Comparison of ENCODE assay signal across 20 cellular contexts in the genomic region with DNA sequence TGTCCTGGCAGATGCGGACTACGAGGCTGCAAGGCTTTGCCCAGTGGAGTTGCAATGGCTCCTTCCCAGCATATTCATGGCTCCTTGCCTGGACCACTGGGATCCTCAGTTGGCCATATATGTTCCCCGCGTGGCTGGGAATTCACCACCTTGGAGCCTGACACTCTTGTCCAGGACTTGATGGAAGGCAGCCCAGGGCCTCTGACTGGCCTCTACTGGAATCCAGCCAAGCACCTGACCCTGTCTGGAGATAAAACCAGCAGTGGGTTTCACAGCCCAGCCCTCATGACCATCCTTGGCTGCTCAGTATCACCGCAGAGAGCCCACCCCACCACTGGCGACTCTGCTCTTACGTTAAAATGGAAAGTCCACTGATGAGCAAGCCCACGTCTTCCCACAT.
"Had no signal": no experiment of that assay in that cellular context is flagged by ENCODE, and none has a peak within 500 bp of the region (broad histone marks: within the 10 kb centered on the region; RNA-seq: fewer than 3 reads in every experiment).

No MANE protein-coding gene starts in this region.

- ATAC-seq: activated CD8-positive, alpha-beta T cell treated with anti-CD3 and anti-CD28 coated beads, Interleukin-2, amount 10 ng/mL, durations not matched to agents 7 days and 5 days; activated T-cell treated with anti-CD3 and anti-CD28 coated beads, Interleukin-2, amount 50 U/mL, for 72 hours; natural killer cell treated with Interleukin-12 subunit alpha and Interleukin-12 subunit beta and Interleukin-15 and Interleukin-18, amount 100 ng/mL, for 72 hours had no signal

- H3K4me1 ChIP-seq: left lung, prostate gland, thyroid gland had no signal

- H3K9me3 ChIP-seq: left lung, prostate gland, sigmoid colon, thyroid gland had no signal

- H3K27me3 ChIP-seq: left lung, sigmoid colon, thyroid gland had no signal

- H3K4me3 ChIP-seq: left lung, prostate gland, sigmoid colon, SK-N-MC, thyroid gland had no signal

- H3K36me3 ChIP-seq: prostate gland, sigmoid colon, thyroid gland had no signal

- H3K27ac ChIP-seq: left lung, prostate gland, sigmoid colon, SK-N-MC, thyroid gland had no signal

- DNase-seq: activated CD4-positive, alpha-beta T cell treated with anti-CD3 and anti-CD28 coated beads, Interleukin-2, amount 10 ng/mL, durations not matched to agents 24 days and 14 days; activated CD4-positive, CD25-positive, alpha-beta regulatory T cell; activated CD8-positive, alpha-beta memory T cell treated with anti-CD3 and anti-CD28 coated beads, Interleukin-2, amount 50 U/mL, for 48 hours; activated CD8-positive, alpha-beta T cell treated with anti-CD3 and anti-CD28 coated beads, Interleukin-2, amount 10 ng/mL, durations not matched to agents 7 days and 5 days; activated gamma-delta T cell treated with Interleukin-2 at 50 U/mL for 16 hours; activated naive CD8-positive, alpha-beta T cell treated with anti-CD3 and anti-CD28 coated beads, Interleukin-2, amount 10 ng/mL, durations not matched to agents 7 days and 5 days; activated T-cell treated with anti-CD3 and anti-CD28 coated beads, Interleukin-2, amount 50 U/mL, for 72 hours; central memory CD4-positive, alpha-beta T cell; cortex of kidney; effector CD8-positive, alpha-beta T cell; foreskin melanocyte; islet precursor cell; left lung; mesenchymal stem cell; sigmoid colon; stimulated activated CD4-positive, alpha-beta T cell treated with anti-CD3 and anti-CD28 coated beads, Interleukin-1b, Interleukin-23, amount 100 ng/mL, for 48 hours; thyroid gland had no signal
